In genomic region chr3:73072634-73073033, GRCh38 we compare ENCODE assay signal across 20 cellular contexts. TPM values are rescaled to one million over a fixed set of nuclear protein-coding genes. Genes with fewer than 3 reads are reported as not detected.
DNase-seq lines count a peak whose midpoint lies in the region; ATAC-seq and TF ChIP-seq lines count a peak whose summit lies in the region.
"Had no signal": no experiment of that assay in that cellular context is flagged by ENCODE, and none has a peak within 500 bp of the region (broad histone marks: within the 10 kb centered on the region; RNA-seq: fewer than 3 reads in every experiment).

No MANE protein-coding gene starts in this region.

- TF ChIP-seq POLR2A in NB4 (IDR thresholded peaks at IDR 0.05; ENCODE audit: extremely low read depth, insufficient read length), result no peak

- H3K27ac ChIP-seq in WERI-Rb-1, result peak overlapping the region; percentile 69
- H3K27ac ChIP-seq: right atrium auricular region, testis had no signal

- H3K4me3 ChIP-seq in NB4 (ENCODE audit: low read depth, low read length) (no peak overlapping the region), WERI-Rb-1 (ENCODE audit: low read depth, low read length) (no peak overlapping the region)
- H3K4me3 ChIP-seq: right atrium auricular region, testis had no signal

- no peak for DNase-seq in activated naive CD8-positive, alpha-beta T cell treated with anti-CD3 and anti-CD28 coated beads, Interleukin-2, amount 10 ng/mL, durations not matched to agents 7 days and 5 days
- DNase-seq in activated naive CD8-positive, alpha-beta T cell treated with anti-CD3 and anti-CD28 coated beads, Interleukin-2, amount 50 U/mL, for 24 hours, result no peak
- DNase-seq in NB4 (ENCODE audit: low read depth) (peak; percentile 52), WERI-Rb-1 (peak; percentile 44), left colon (no peak), hippocampal formation (lab: John Stamatoyannopoulos, UW) (no peak)
- DNase-seq in stimulated activated effector memory CD8-positive, alpha-beta T cell treated with anti-CD3 and anti-CD28 coated beads, Interleukin-12 subunit alpha, Interleukin-12 subunit beta, amount 100 ng/mL, for 72 hours (ENCODE audit: low spot score in 2 of 2), result peak in 1 of 2 donors; percentile 44
- DNase-seq: ACHN; activated CD4-positive, alpha-beta T cell treated with anti-CD3 and anti-CD28 coated beads for 36 hours; activated effector memory CD4-positive, alpha-beta T cell treated with anti-CD3 and anti-CD28 coated beads, Interleukin-2, amount 50 U/mL, for 16 hours; central memory CD4-positive, alpha-beta T cell; mesenchymal stem cell; NCI-H1048; NCI-H2029; SK-N-SH; T1000; testis had no signal

- H3K9me3 Mint-ChIP-seq in activated naive CD8-positive, alpha-beta T cell treated with anti-CD3 and anti-CD28 coated beads, Interleukin-2, amount 10 ng/mL, durations not matched to agents 7 days and 5 days, result no peaks in the 10 kb centered on the region
- H3K9me3 Mint-ChIP-seq in activated naive CD8-positive, alpha-beta T cell treated with anti-CD3 and anti-CD28 coated beads, Interleukin-2, amount 50 U/mL, for 24 hours, result no peaks in the 10 kb centered on the region
- H3K9me3 Mint-ChIP-seq in stimulated activated effector memory CD8-positive, alpha-beta T cell treated with anti-CD3 and anti-CD28 coated beads, Interleukin-12 subunit alpha, Interleukin-12 subunit beta, amount 100 ng/mL, for 72 hours, result no peaks in the 10 kb centered on the region
- H3K9me3 Mint-ChIP-seq: CD14-positive monocyte had no signal

- no peaks in the 10 kb centered on the region for H3K9me3 ChIP-seq in WERI-Rb-1 (ENCODE audit: severe bottlenecking)
- H3K9me3 ChIP-seq: right atrium auricular region, SK-N-SH, testis had no signal

- peaks cover 5% of the 10 kb centered on the region; the same call in 1 of the 2 replicates for H3K36me3 ChIP-seq in WERI-Rb-1
- H3K36me3 ChIP-seq: right atrium auricular region had no signal

- POLR2A ChIA-PET in activated naive CD8-positive, alpha-beta T cell treated with anti-CD3 and anti-CD28 coated beads, Interleukin-2, amount 10 ng/mL, durations not matched to agents 7 days and 5 days (lab: Charles Lee), result no interaction called here

- H3K27me3 Mint-ChIP-seq in activated naive CD8-positive, alpha-beta T cell treated with anti-CD3 and anti-CD28 coated beads, Interleukin-2, amount 10 ng/mL, durations not matched to agents 7 days and 5 days, result no peaks in the 10 kb centered on the region
- no peaks in the 10 kb centered on the region for H3K27me3 Mint-ChIP-seq in activated naive CD8-positive, alpha-beta T cell treated with anti-CD3 and anti-CD28 coated beads, Interleukin-2, amount 50 U/mL, for 24 hours
- H3K27me3 Mint-ChIP-seq: activated CD4-positive, alpha-beta T cell treated with anti-CD3 and anti-CD28 coated beads for 36 hours had no signal

- ATAC-seq in activated naive CD8-positive, alpha-beta T cell treated with anti-CD3 and anti-CD28 coated beads, Interleukin-2, amount 10 ng/mL, durations not matched to agents 7 days and 5 days (ENCODE audit: low read depth), result peak; percentile 65
- ATAC-seq in activated naive CD8-positive, alpha-beta T cell treated with anti-CD3 and anti-CD28 coated beads, Interleukin-2, amount 50 U/mL, for 24 hours, result no peak
- no peak for ATAC-seq in stimulated activated effector memory CD8-positive, alpha-beta T cell treated with anti-CD3 and anti-CD28 coated beads, Interleukin-12 subunit alpha, Interleukin-12 subunit beta, amount 100 ng/mL, for 72 hours
- ATAC-seq in HG02642 (IDR thresholded peaks at IDR 0.05; ENCODE audit: poor library complexity, unreplicated experiment) (no peak), left colon (no peak)
- ATAC-seq: activated CD4-positive, alpha-beta T cell treated with anti-CD3 and anti-CD28 coated beads for 36 hours had no signal

- no peak overlapping the region for H3K27ac Mint-ChIP-seq in activated naive CD8-positive, alpha-beta T cell treated with anti-CD3 and anti-CD28 coated beads, Interleukin-2, amount 10 ng/mL, durations not matched to agents 7 days and 5 days
- no peak overlapping the region for H3K27ac Mint-ChIP-seq in activated naive CD8-positive, alpha-beta T cell treated with anti-CD3 and anti-CD28 coated beads, Interleukin-2, amount 50 U/mL, for 24 hours
- peak overlapping the region; percentile 9 for H3K27ac Mint-ChIP-seq in stimulated activated effector memory CD8-positive, alpha-beta T cell treated with anti-CD3 and anti-CD28 coated beads, Interleukin-12 subunit alpha, Interleukin-12 subunit beta, amount 100 ng/mL, for 72 hours
- H3K27ac Mint-ChIP-seq: activated CD4-positive, alpha-beta T cell treated with anti-CD3 and anti-CD28 coated beads for 36 hours had no signal

- H3K36me3 Mint-ChIP-seq in activated naive CD8-positive, alpha-beta T cell treated with anti-CD3 and anti-CD28 coated beads, Interleukin-2, amount 10 ng/mL, durations not matched to agents 7 days and 5 days, result no peaks in the 10 kb centered on the region
- H3K36me3 Mint-ChIP-seq in activated naive CD8-positive, alpha-beta T cell treated with anti-CD3 and anti-CD28 coated beads, Interleukin-2, amount 50 U/mL, for 24 hours (ENCODE audit: low read depth), result no peaks in the 10 kb centered on the region
- H3K36me3 Mint-ChIP-seq in stimulated activated effector memory CD8-positive, alpha-beta T cell treated with anti-CD3 and anti-CD28 coated beads, Interleukin-12 subunit alpha, Interleukin-12 subunit beta, amount 100 ng/mL, for 72 hours, result peaks cover 31% of the 10 kb centered on the region

- peaks cover 33% of the 10 kb centered on the region for H3K4me1 Mint-ChIP-seq in activated naive CD8-positive, alpha-beta T cell treated with anti-CD3 and anti-CD28 coated beads, Interleukin-2, amount 10 ng/mL, durations not matched to agents 7 days and 5 days
- peaks cover 31% of the 10 kb centered on the region for H3K4me1 Mint-ChIP-seq in activated naive CD8-positive, alpha-beta T cell treated with anti-CD3 and anti-CD28 coated beads, Interleukin-2, amount 50 U/mL, for 24 hours
- peaks cover 27% of the 10 kb centered on the region for H3K4me1 Mint-ChIP-seq in stimulated activated effector memory CD8-positive, alpha-beta T cell treated with anti-CD3 and anti-CD28 coated beads, Interleukin-12 subunit alpha, Interleukin-12 subunit beta, amount 100 ng/mL, for 72 hours

- H3K4me3 Mint-ChIP-seq in activated naive CD8-positive, alpha-beta T cell treated with anti-CD3 and anti-CD28 coated beads, Interleukin-2, amount 10 ng/mL, durations not matched to agents 7 days and 5 days, result peak overlapping the region; percentile 12
- H3K4me3 Mint-ChIP-seq in activated naive CD8-positive, alpha-beta T cell treated with anti-CD3 and anti-CD28 coated beads, Interleukin-2, amount 50 U/mL, for 24 hours, result no peak overlapping the region
- H3K4me3 Mint-ChIP-seq in stimulated activated effector memory CD8-positive, alpha-beta T cell treated with anti-CD3 and anti-CD28 coated beads, Interleukin-12 subunit alpha, Interleukin-12 subunit beta, amount 100 ng/mL, for 72 hours, result no peak overlapping the region
- H3K4me3 Mint-ChIP-seq: activated CD4-positive, alpha-beta T cell treated with anti-CD3 and anti-CD28 coated beads for 36 hours; CD14-positive monocyte had no signal

- TF ChIP-seq CTCF in NB4 (IDR thresholded peaks at IDR 0.05; ENCODE audit: low read depth, low read length) (no peak), WERI-Rb-1 (IDR thresholded peaks at IDR 0.05; ENCODE audit: low read depth, low read length) (no peak)

- intact Hi-C loops in left colon (cut with DNase I, micrococcal nuclease), result no loop called here

- H3K27me3 ChIP-seq in WERI-Rb-1 (ENCODE audit: insufficient read depth, low read depth, severe bottlenecking), result no peaks in the 10 kb centered on the region
- H3K27me3 ChIP-seq: right atrium auricular region, testis had no signal

RNA-seq across cellular contexts. Expression of gene EBLN2, which starts 11.2 kb away (rescaled TPM):
- 1 to 10 TPM; 6.2 to 6.3 TPM for total RNA-seq in activated naive CD8-positive, alpha-beta T cell treated with anti-CD3 and anti-CD28 coated beads, Interleukin-2, amount 10 ng/mL, durations not matched to agents 7 days and 5 days
- total RNA-seq in left colon, result 1 to 10 TPM; 3.2 to 5.3 TPM

Comparison
In these comparisons a context has a peak if more than half of its experiments do, and no peak if none do; other contexts are left out.
1. DNase-seq: peak in NB4 (single experiment) and WERI-Rb-1 (single experiment); none in activated naive CD8-positive, alpha-beta T cell treated with anti-CD3 and anti-CD28 coated beads, Interleukin-2, amount 10 ng/mL, durations not matched to agents 7 days and 5 days (single experiment), activated naive CD8-positive, alpha-beta T cell treated with anti-CD3 and anti-CD28 coated beads, Interleukin-2, amount 50 U/mL, for 24 hours (single experiment), left colon (0 of 2) and hippocampal formation (0 of 2).